Comparison of ENCODE assay signal across 27 cellular contexts in the genomic region with DNA sequence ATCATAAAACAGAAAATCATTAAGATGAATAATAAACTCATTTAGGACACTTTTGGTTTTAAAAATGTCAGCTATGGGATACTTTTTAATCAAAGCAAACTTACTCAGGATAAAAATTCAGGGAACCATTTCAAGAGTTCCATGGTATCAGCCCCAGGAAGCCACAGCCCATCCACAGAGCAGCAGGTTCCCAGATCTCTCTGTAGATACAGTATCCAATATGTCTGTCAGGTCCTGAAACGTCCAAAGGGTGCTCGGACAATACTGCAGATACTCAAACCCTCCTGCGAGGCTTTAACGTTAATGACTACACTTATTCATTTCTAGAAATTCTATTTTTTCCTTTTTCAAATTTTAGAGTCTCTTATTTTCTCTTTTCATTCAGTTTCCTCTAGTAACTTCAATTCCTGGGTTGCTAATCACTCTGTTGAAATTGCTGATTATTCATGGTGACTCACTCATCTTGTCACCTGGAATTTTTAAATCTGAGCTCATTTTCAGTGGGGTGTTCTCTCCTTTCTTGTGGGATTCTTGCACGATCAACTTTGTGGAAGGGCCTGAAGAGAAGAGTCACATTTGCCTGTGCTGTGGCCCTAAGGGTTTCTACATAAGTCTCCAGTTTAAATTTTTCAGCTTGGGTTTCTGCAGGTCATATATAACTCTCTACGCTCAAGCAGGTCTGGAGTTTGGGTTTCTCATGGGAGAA.
DNase-seq lines count a peak whose midpoint lies in the region; FAIRE-seq and TF ChIP-seq lines count a peak whose summit lies in the region.
"Had no signal": no experiment of that assay in that cellular context is flagged by ENCODE, and none has a peak within 500 bp of the region (broad histone marks: within the 10 kb centered on the region; RNA-seq: fewer than 3 reads in every experiment).

No MANE protein-coding gene starts in this region.

- H3K36me3 ChIP-seq in astrocyte (ENCODE audit: insufficient read depth, low read length) (no peaks in the 10 kb centered on the region), kidney epithelial cell (ENCODE audit: control insufficient read depth, insufficient read depth, low read length) (no peaks in the 10 kb centered on the region), A673 (ENCODE audit: insufficient read depth, low read length, poor library complexity, severe bottlenecking) (no peaks in the 10 kb centered on the region)
- H3K36me3 ChIP-seq: BLaER1 treated with 17β-estradiol and CSF1 and Interleukin-3, amounts not matched to agents 10 nM and 100 nM; pancreas; suprapubic skin had no signal

- H3K4me2 ChIP-seq in astrocyte (ENCODE audit: low read length): peak overlapping the region; percentile 56
- H3K4me2 ChIP-seq: BLaER1 treated with 17β-estradiol and CSF1 and Interleukin-3, amounts not matched to agents 10 nM and 100 nM had no signal

- no peak overlapping the region for H3K27ac Mint-ChIP-seq in astrocyte (ENCODE audit: unreplicated experiment)
- H3K27ac Mint-ChIP-seq: activated naive CD8-positive, alpha-beta T cell; H9 had no signal

- H3K4me3 Mint-ChIP-seq in astrocyte (ENCODE audit: unreplicated experiment): no peak overlapping the region
- H3K4me3 Mint-ChIP-seq: activated naive CD8-positive, alpha-beta T cell; central memory CD8-positive, alpha-beta T cell; H9 had no signal

- FAIRE-seq in astrocyte (lab: Jason Lieb, UNC): no peak
- FAIRE-seq in urothelium cell line (lab: Jason Lieb, UNC): no peak
- FAIRE-seq: endometrium, pancreas, small intestine had no signal

- intact Hi-C loops in A673 (cut with micrococcal nuclease; ENCODE audit: unreplicated experiment): no loop called here

- H3K4me1 Mint-ChIP-seq in astrocyte (ENCODE audit: low read depth, unreplicated experiment): peaks cover 4% of the 10 kb centered on the region
- H3K4me1 Mint-ChIP-seq: central memory CD8-positive, alpha-beta T cell had no signal

- POLR2A ChIA-PET in A673 (lab: Charles Lee; ENCODE audit: low non-redundant PET): no interaction called here

- H3K27ac ChIP-seq in astrocyte (ENCODE audit: low read depth, low read length) (peak overlapping the region; percentile 43), A673 (ENCODE audit: low read depth, low read length, poor library complexity, severe bottlenecking) (no peak overlapping the region)
- H3K27ac ChIP-seq: BLaER1 treated with 17β-estradiol and CSF1 and Interleukin-3, amounts not matched to agents 10 nM and 100 nM; HL-60; pancreas; suprapubic skin had no signal

- no peaks in the 10 kb centered on the region for H3K27me3 Mint-ChIP-seq in astrocyte (ENCODE audit: low read depth, unreplicated experiment)
- H3K27me3 Mint-ChIP-seq: activated naive CD8-positive, alpha-beta T cell; central memory CD8-positive, alpha-beta T cell had no signal

- no peaks in the 10 kb centered on the region for H3K27me3 ChIP-seq in astrocyte (ENCODE audit: insufficient read depth, low read length)
- no peaks in the 10 kb centered on the region for H3K27me3 ChIP-seq in kidney epithelial cell (ENCODE audit: control insufficient read depth, insufficient read depth, low read length)
- no peaks in the 10 kb centered on the region for H3K27me3 ChIP-seq in A673 (replicated peaks; ENCODE audit: insufficient read depth, low read depth, low read length, poor library complexity)
- H3K27me3 ChIP-seq: BLaER1 treated with 17β-estradiol and CSF1 and Interleukin-3, amounts not matched to agents 10 nM and 100 nM; pancreas; suprapubic skin had no signal

- peak; percentile 71 for DNase-seq in HS-5 (ENCODE audit: low read depth)
- peak; percentile 77 for DNase-seq in astrocyte (ENCODE audit: low read depth)
- DNase-seq in kidney epithelial cell (ENCODE audit: low read depth): peak; percentile 32
- DNase-seq in urothelium cell line (ENCODE audit: low spot score): peak; percentile 34
- no peak for DNase-seq in stimulated activated naive CD4-positive, alpha-beta T cell (lab: John Stamatoyannopoulos, UW)
- DNase-seq in AG08395 (ENCODE audit: low spot score): no peak
- DNase-seq in A673 (ENCODE audit: low spot score): no peak
- DNase-seq: activated CD4-positive, alpha-beta T cell treated with anti-CD3 and anti-CD28 coated beads, Interleukin-2, amount 50 U/mL, for 1 hour; activated CD4-positive, CD25-positive, alpha-beta regulatory T cell; activated effector memory CD4-positive, alpha-beta T cell treated with anti-CD3 and anti-CD28 coated beads, Interleukin-2, amount 50 U/mL, for 16 hours; activated T-cell treated with anti-CD3 and anti-CD28 coated beads, Interleukin-2, amount 50 U/mL, for 1 hour; anterior cingulate cortex; COR-L47; dermis blood vessel endothelial cell; H9; hippocampal formation; Karpas-422; left colon; pancreas; small intestine; stimulated activated naive CD4-positive, alpha-beta T cell treated with Interleukin-2 at 50 U/mL for 16 hours had no signal

- no peak overlapping the region for H2AFZ ChIP-seq in astrocyte (ENCODE audit: low read depth, low read length)

- H3K4me3 ChIP-seq in astrocyte (ENCODE audit: insufficient read depth, low read depth, low read length) (peak overlapping the region; percentile 8), kidney epithelial cell (ENCODE audit: low read depth, low read length) (no peak overlapping the region), A673 (ENCODE audit: low read depth, low read length, poor library complexity, severe bottlenecking) (no peak overlapping the region)
- H3K4me3 ChIP-seq: BLaER1 treated with 17β-estradiol and CSF1 and Interleukin-3, amounts not matched to agents 10 nM and 100 nM; pancreas; suprapubic skin had no signal

- no peak for TF ChIP-seq CTCF in astrocyte (IDR thresholded peaks at IDR 0.05; ENCODE audit: insufficient read depth, low read depth, low read length)
- no peak for TF ChIP-seq CTCF in kidney epithelial cell (IDR thresholded peaks at IDR 0.05; ENCODE audit: insufficient read depth, low read length, poor library complexity, severe bottlenecking)
- no peak for TF ChIP-seq CTCF in A673 (conservative IDR thresholded peaks at IDR 0.05; ENCODE audit: low read depth, low read length)

- H3K4me1 ChIP-seq in astrocyte (ENCODE audit: insufficient read depth, low read length) (peaks cover 20% of the 10 kb centered on the region), A673 (ENCODE audit: insufficient read depth, low read length, poor library complexity, severe bottlenecking) (no peaks in the 10 kb centered on the region)
- H3K4me1 ChIP-seq: pancreas, suprapubic skin had no signal

- BruUV-seq in A673 (replicated peaks; lab: Mats Ljungman, UMichigan): no TSS peak

- CTCF ChIA-PET in A673 (lab: Charles Lee): no interaction called here

- H3K9me3 Mint-ChIP-seq in astrocyte (ENCODE audit: unreplicated experiment): no peaks in the 10 kb centered on the region

- H3K36me3 Mint-ChIP-seq in astrocyte (ENCODE audit: low read depth, unreplicated experiment): no peaks in the 10 kb centered on the region
- H3K36me3 Mint-ChIP-seq: activated naive CD8-positive, alpha-beta T cell had no signal

- no peak overlapping the region for H3K9ac ChIP-seq in astrocyte (ENCODE audit: low read length)
- H3K9ac ChIP-seq: BLaER1 treated with 17β-estradiol and CSF1 and Interleukin-3, amounts not matched to agents 10 nM and 100 nM had no signal

- no peaks in the 10 kb centered on the region for H3K79me2 ChIP-seq in astrocyte (ENCODE audit: insufficient read depth, low read length)

- H3K9me3 ChIP-seq in astrocyte (ENCODE audit: insufficient read depth, low read depth, low read length): no peaks in the 10 kb centered on the region
- H3K9me3 ChIP-seq in A673 (ENCODE audit: low read depth, low read length, poor library complexity, severe bottlenecking): no peaks in the 10 kb centered on the region
- H3K9me3 ChIP-seq: BLaER1 treated with 17β-estradiol and CSF1 and Interleukin-3, amounts not matched to agents 10 nM and 100 nM; pancreas; suprapubic skin had no signal

- H4K20me1 ChIP-seq in astrocyte (ENCODE audit: insufficient read depth, low read length): no peaks in the 10 kb centered on the region
- H4K20me1 ChIP-seq: BLaER1 treated with 17β-estradiol and CSF1 and Interleukin-3, amounts not matched to agents 10 nM and 100 nM had no signal

Comparison
In these comparisons a context has a peak if more than half of its experiments do, and no peak if none do; other contexts are left out.
1. DNase-seq: peak in HS-5 (single experiment), astrocyte (single experiment), kidney epithelial cell (single experiment) and urothelium cell line (single experiment); none in stimulated activated naive CD4-positive, alpha-beta T cell (0 of 6), AG08395 (single experiment) and A673 (single experiment).